23 cellular contexts compared by ENCODE assay signal in genomic region chr6:39439342-39440038, GRCh38.
"Had no signal": no experiment of that assay in that cellular context is flagged by ENCODE, and none has a peak within 500 bp of the region (broad histone marks: within the 10 kb centered on the region; RNA-seq: fewer than 3 reads in every experiment).

No MANE protein-coding gene starts in this region.

- H3K9me2 ChIP-seq: SK-N-SH had no signal

- H3K36me3 ChIP-seq: MG63 had no signal

- H3K9ac ChIP-seq: SK-N-SH had no signal

- H3K27ac ChIP-seq: RWPE1 had no signal

- H3K27me3 ChIP-seq: MG63 had no signal

- H3K4me3 ChIP-seq: MG63 had no signal

- ATAC-seq: Panc1, PC-3 had no signal

- DNase-seq: IMR-90; Karpas-422; KG1; MG63; NCI-H1092; NCI-H1105 treated with DMSO at 0.1 percent for 48 hours; NCI-H1417 treated with DMSO at 0.1 percent for 48 hours; NCI-H146; NCI-H1694 treated with DMSO at 0.1 percent for 48 hours; NCI-H1930; NCI-H2081; NCI-H2107; NCI-H2227 treated with DMSO at 0.1 percent for 48 hours; NCI-H524; NCI-H526 treated with DMSO at 0.1 percent for 48 hours; NCI-H748 treated with DMSO at 0.1 percent for 48 hours; NK-92 treated with Interleukin-12 subunit alpha and Interleukin-12 subunit beta, amount 100 ng/mL, for 24 hours; PC-3; SHP77; SK-N-SH; SW 1271 had no signal

- H3K4me2 ChIP-seq: SK-N-SH had no signal

- H3K9me3 ChIP-seq: MG63, SK-N-SH had no signal
